Comparison of ENCODE assay signal across 19 cellular contexts in genomic region chr7:150900675-150901074, GRCh38. TPM values are rescaled to one million over a fixed set of nuclear protein-coding genes. Genes with fewer than 3 reads are reported as not detected.
"Had no signal": no experiment of that assay in that cellular context is flagged by ENCODE, and none has a peak within 500 bp of the region (broad histone marks: within the 10 kb centered on the region; RNA-seq: fewer than 3 reads in every experiment).

No MANE protein-coding gene starts in this region.

- H3K27ac Mint-ChIP-seq: activated naive CD8-positive, alpha-beta T cell treated with anti-CD3 and anti-CD28 coated beads, Interleukin-2, amount 10 ng/mL, durations not matched to agents 7 days and 5 days; activated T-helper 1 cell treated with anti-CD3 and anti-CD28 coated beads, Interleukin-12 subunit alpha, Interleukin-12 subunit beta, Interleukin-2, Interleukin-4 antibody, amounts not matched to agents 30 ng/mL and 10 ng/mL and 1 ng/mL, durations not matched to agents 14 hours and 24 hours and 36 hours; endodermal cell; naive thymus-derived CD8-positive, alpha-beta T cell; stimulated activated naive CD8-positive, alpha-beta T cell treated with anti-CD3 and anti-CD28 coated beads, Interleukin-15, Interleukin-2, amounts not matched to agents 100 ng/mL and 50 ng/mL, for 24 hours; WTC11 had no signal

- H3K9me3 ChIP-seq: breast epithelium, gastroesophageal sphincter, heart right ventricle, psoas muscle, suprapubic skin, upper lobe of left lung had no signal

- H3K4me1 Mint-ChIP-seq: endodermal cell had no signal

- H3K4me3 Mint-ChIP-seq: activated naive CD8-positive, alpha-beta T cell treated with anti-CD3 and anti-CD28 coated beads, Interleukin-2, amount 10 ng/mL, durations not matched to agents 7 days and 5 days; activated T-helper 1 cell treated with anti-CD3 and anti-CD28 coated beads, Interleukin-12 subunit alpha, Interleukin-12 subunit beta, Interleukin-2, Interleukin-4 antibody, amounts not matched to agents 30 ng/mL and 10 ng/mL and 1 ng/mL, durations not matched to agents 14 hours and 24 hours and 36 hours; endodermal cell; naive thymus-derived CD8-positive, alpha-beta T cell; stimulated activated naive CD8-positive, alpha-beta T cell treated with anti-CD3 and anti-CD28 coated beads, Interleukin-15, Interleukin-2, amounts not matched to agents 100 ng/mL and 50 ng/mL, for 24 hours; WTC11 had no signal

- H3K4me3 ChIP-seq: breast epithelium, gastroesophageal sphincter, heart right ventricle, lung, psoas muscle, suprapubic skin, upper lobe of left lung had no signal

- H3K4me1 ChIP-seq: psoas muscle, upper lobe of left lung had no signal

- H3K36me3 Mint-ChIP-seq: activated naive CD8-positive, alpha-beta T cell treated with anti-CD3 and anti-CD28 coated beads, Interleukin-2, amount 10 ng/mL, durations not matched to agents 7 days and 5 days; naive thymus-derived CD8-positive, alpha-beta T cell; WTC11 had no signal

- H3K36me3 ChIP-seq: breast epithelium, gastroesophageal sphincter, heart right ventricle, suprapubic skin, upper lobe of left lung had no signal

- DNase-seq: activated CD4-positive, alpha-beta T cell treated with anti-CD3 and anti-CD28 coated beads for 48 hours; activated naive CD8-positive, alpha-beta T cell treated with anti-CD3 and anti-CD28 coated beads, Interleukin-2, amount 10 ng/mL, durations not matched to agents 7 days and 5 days; dermis blood vessel endothelial cell; endodermal cell; erythroblast; heart right ventricle; midbrain; naive thymus-derived CD8-positive, alpha-beta T cell; psoas muscle; T-helper 2 cell; upper lobe of left lung had no signal

- H3K9me3 Mint-ChIP-seq: activated naive CD8-positive, alpha-beta T cell treated with anti-CD3 and anti-CD28 coated beads, Interleukin-2, amount 10 ng/mL, durations not matched to agents 7 days and 5 days; activated T-helper 1 cell treated with anti-CD3 and anti-CD28 coated beads, Interleukin-12 subunit alpha, Interleukin-12 subunit beta, Interleukin-2, Interleukin-4 antibody, amounts not matched to agents 30 ng/mL and 10 ng/mL and 1 ng/mL, durations not matched to agents 14 hours and 24 hours and 36 hours; endodermal cell; naive thymus-derived CD8-positive, alpha-beta T cell; stimulated activated naive CD8-positive, alpha-beta T cell treated with anti-CD3 and anti-CD28 coated beads, Interleukin-15, Interleukin-2, amounts not matched to agents 100 ng/mL and 50 ng/mL, for 24 hours; WTC11 had no signal

- H3K27ac ChIP-seq: breast epithelium, psoas muscle, suprapubic skin, upper lobe of left lung had no signal

- ATAC-seq: gastroesophageal sphincter; heart right ventricle; naive thymus-derived CD8-positive, alpha-beta T cell; psoas muscle had no signal

RNA-seq across cellular contexts. Expression of gene AOC1, which starts 48.4 kb away (rescaled TPM):
- total RNA-seq: activated naive CD8-positive, alpha-beta T cell treated with anti-CD3 and anti-CD28 coated beads, Interleukin-2, amount 10 ng/mL, durations not matched to agents 7 days and 5 days; activated T-helper 1 cell treated with anti-CD3 and anti-CD28 coated beads, Interleukin-12 subunit alpha, Interleukin-12 subunit beta, Interleukin-2, Interleukin-4 antibody, amounts not matched to agents 30 ng/mL and 10 ng/mL and 1 ng/mL, durations not matched to agents 14 hours and 24 hours and 36 hours; dermis blood vessel endothelial cell; endodermal cell; naive thymus-derived CD8-positive, alpha-beta T cell; omental fat pad had no signal
- polyA plus RNA-seq: naive thymus-derived CD8-positive, alpha-beta T cell had no signal
